2 cellular contexts compared by ENCODE assay signal in genomic region chr5:2286250-2286649, GRCh38.
TF ChIP-seq lines count a peak whose summit lies in the region.

No MANE protein-coding gene starts in this region.

TF ChIP-seq in HEK293, 187 proteins besides CTCF, POLR2A, EP300 and RAD21 (continued from another document):
- no peak for TF ChIP-seq ZNF704 (tag by site-specific recombination; IDR thresholded peaks at IDR 0.05)
- no peak for TF ChIP-seq ZNF621 (tag by site-specific recombination; IDR thresholded peaks at IDR 0.05)
- no peak for TF ChIP-seq ZBTB11 (tag by site-specific recombination; conservative IDR thresholded peaks at IDR 0.05; ENCODE audit: low read depth)
- TF ChIP-seq ZNF221 (tag by site-specific recombination; IDR thresholded peaks at IDR 0.05; ENCODE audit: borderline replicate concordance): no peak
- no peak for TF ChIP-seq PRDM6 (tag by site-specific recombination; IDR thresholded peaks at IDR 0.05)
- TF ChIP-seq ZSCAN4 (tag by site-specific recombination; IDR thresholded peaks at IDR 0.05): peak; percentile 13; the same call in 1 of the 2 replicates

TF ChIP-seq in IMR-90, 13 proteins besides CTCF, POLR2A, EP300 and RAD21 (continued from another document):
- TF ChIP-seq MXI1 (IDR thresholded peaks at IDR 0.05; ENCODE audit: borderline replicate concordance, low read depth, low read length) (no peak), MAZ (IDR thresholded peaks at IDR 0.05; ENCODE audit: borderline replicate concordance, low read depth, low read length) (no peak), SMC3 (IDR thresholded peaks at IDR 0.05; ENCODE audit: low read depth, low read length) (no peak), ELK1 (IDR thresholded peaks at IDR 0.05; ENCODE audit: borderline replicate concordance, low read depth, low read length) (no peak), RFX5 (IDR thresholded peaks at IDR 0.05; ENCODE audit: low read depth, low read length) (no peak), BHLHE40 (IDR thresholded peaks at IDR 0.05; ENCODE audit: low read depth, low read length) (no peak)
